In the genomic region with DNA sequence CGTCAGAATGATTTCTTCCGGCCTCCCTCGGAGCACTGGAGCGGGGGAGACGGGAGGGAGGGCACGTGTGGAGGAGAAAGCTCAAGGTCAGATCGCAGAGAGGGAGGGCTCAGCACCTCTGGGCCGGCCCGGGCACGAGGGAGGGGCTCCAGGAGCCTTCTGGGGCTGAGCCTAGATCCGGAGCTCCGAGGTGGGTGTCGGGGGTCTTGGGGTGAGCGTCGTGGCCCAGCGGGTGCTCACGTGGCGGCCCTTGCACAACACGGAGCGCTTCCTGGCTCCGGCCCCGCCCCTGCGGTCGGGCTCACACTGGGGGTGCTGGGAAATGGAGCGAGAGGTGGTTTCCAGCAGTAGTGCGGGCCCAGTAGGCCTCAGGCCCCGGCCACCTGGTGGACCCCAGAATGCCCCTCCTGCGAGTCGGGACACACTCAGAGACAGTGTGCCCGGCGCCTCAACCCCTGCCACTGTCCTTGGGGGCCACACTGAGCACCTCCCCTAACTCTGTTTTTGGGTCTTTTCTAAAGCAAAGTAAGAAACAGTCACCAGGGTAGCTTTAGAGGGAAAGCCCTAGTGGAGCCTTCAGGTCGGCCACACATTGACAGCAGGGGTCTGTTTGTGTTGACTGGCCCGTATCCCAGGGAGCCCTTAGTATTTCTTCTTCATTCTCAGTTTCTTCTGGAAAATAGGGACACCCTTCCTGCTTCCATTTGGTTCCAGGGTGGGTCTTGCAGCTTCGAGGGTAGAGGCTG, we compare ENCODE assay signal across 1 cellular context.
TF ChIP-seq lines count a peak whose summit lies in the region.

No MANE protein-coding gene starts in this region.

TF ChIP-seq in HCT116, 20 proteins besides CTCF, POLR2A, EP300 and RAD21 (continued from another document):
- TF ChIP-seq CBX3 (IDR thresholded peaks at IDR 0.05; ENCODE audit: low read depth): 0 out of 2 replicates have a peak, but pooled peaks have one; percentile 6
- no peak for TF ChIP-seq EGR1 (IDR thresholded peaks at IDR 0.05; ENCODE audit: low read depth)
- TF ChIP-seq ZBTB33 (IDR thresholded peaks at IDR 0.05; ENCODE audit: extremely low read depth, insufficient replicate concordance, low read length): no peak
- no peak for TF ChIP-seq TCF7L2 (IDR thresholded peaks at IDR 0.05; ENCODE audit: borderline replicate concordance, extremely low read depth, insufficient read depth, insufficient read length)
- no peak for TF ChIP-seq EZH2phosphoT487 (IDR thresholded peaks at IDR 0.05; ENCODE audit: borderline replicate concordance)
- no peak; the same call in 1 of the 2 replicates for TF ChIP-seq CEBPB (IDR thresholded peaks at IDR 0.05; ENCODE audit: low read depth)
- peak; percentile 33; the same call in 1 of the 2 replicates for TF ChIP-seq SIN3A (IDR thresholded peaks at IDR 0.05; ENCODE audit: low read depth)
- TF ChIP-seq JUND (IDR thresholded peaks at IDR 0.05): no peak
- peak; percentile 94 for TF ChIP-seq MAX (IDR thresholded peaks at IDR 0.05)
